Comparison of ENCODE assay signal across 8 cellular contexts in the genomic region with DNA sequence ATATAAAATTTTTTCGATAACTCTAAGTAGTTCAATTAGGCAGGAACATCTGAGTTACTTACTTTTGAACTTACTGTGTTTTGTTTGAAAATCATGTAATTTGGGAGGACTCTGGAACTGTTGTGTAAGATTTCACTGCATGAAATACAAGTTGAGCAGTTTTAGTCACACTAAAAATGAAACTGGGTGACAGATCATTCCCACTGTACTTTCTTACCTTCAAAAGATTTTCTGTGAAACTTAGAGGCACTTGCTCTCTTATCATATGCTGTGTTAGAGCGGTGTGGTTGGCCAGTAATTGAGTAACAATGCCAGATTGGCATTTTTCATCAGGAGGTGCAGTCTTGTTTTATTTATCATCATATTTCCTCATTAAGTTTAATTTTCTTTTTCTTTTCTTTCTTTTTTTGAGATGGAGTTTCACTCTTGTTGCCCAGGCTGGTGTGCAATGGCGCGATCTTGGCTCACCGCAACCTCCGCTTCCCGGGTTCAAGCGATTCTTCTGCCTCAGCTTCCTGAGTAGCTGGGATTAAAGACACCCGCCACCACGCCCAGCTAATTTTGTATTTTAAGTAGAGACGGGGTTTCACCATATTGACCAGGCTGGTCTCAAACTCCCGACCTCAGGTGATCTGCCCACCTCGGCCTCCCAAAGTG.
DNase-seq lines count a peak whose midpoint lies in the region; ATAC-seq and TF ChIP-seq lines count a peak whose summit lies in the region.
"Not testable (repeated sequence)": the region's sequence is repeated elsewhere in the genome, so short reads cannot be mapped to it uniquely, and the experiment has no call there.

No MANE protein-coding gene starts in this region.

- not testable (repeated sequence) for H3K79me2 ChIP-seq in GM23248 (ENCODE audit: insufficient read depth)

- H3K4me3 ChIP-seq in GM23248; IMR-90 (ENCODE audit: insufficient read depth, low read depth, low read length): not testable (repeated sequence)

- H2BK20ac ChIP-seq in IMR-90 (ENCODE audit: low read depth, low read length), result not testable (repeated sequence)

- not testable (repeated sequence) for H3K79me1 ChIP-seq in IMR-90 (ENCODE audit: low read depth in 1 of 2, low read length in 2 of 2)

- H2AK5ac ChIP-seq in IMR-90 (ENCODE audit: low read depth, low read length), result not testable (repeated sequence)

- not testable (repeated sequence) for BruUV-seq in IMR-90 (replicated peaks; lab: Mats Ljungman, UMichigan)

- not testable (repeated sequence) for TF ChIP-seq POLR2A in IMR-90 (IDR thresholded peaks at IDR 0.05; ENCODE audit: low read depth, low read length)

- H3K4me3 Mint-ChIP-seq in activated CD8-positive, alpha-beta T cell treated with anti-CD3 and anti-CD28 coated beads for 36 hours, result peak overlapping the region; percentile 37
- not testable (repeated sequence) for H3K4me3 Mint-ChIP-seq in brain

- H3K36me3 Mint-ChIP-seq in activated CD8-positive, alpha-beta T cell treated with anti-CD3 and anti-CD28 coated beads for 36 hours (ENCODE audit: low read depth), result not testable (repeated sequence)
- H3K36me3 Mint-ChIP-seq in brain, result peaks cover 29% of the 10 kb centered on the region

- H3K27ac ChIP-seq in GM23248; IMR-90 (ENCODE audit: insufficient read depth, low read length): not testable (repeated sequence)

- H2AFZ ChIP-seq in GM23248; IMR-90 (replicated peaks; ENCODE audit: low read length, poor library complexity): not testable (repeated sequence)

- H3K9me2 ChIP-seq in GM23248 (ENCODE audit: insufficient read depth), result not testable (repeated sequence)

- H3K27me3 ChIP-seq in GM23248 (replicated peaks; ENCODE audit: insufficient read depth); IMR-90 (ENCODE audit: control insufficient read depth, insufficient read depth, low read length): not testable (repeated sequence)

- WGBS in GM23248 (ENCODE audit: low coverage in 1 of 2, low lambda C conversion rate in 2 of 2, missing lambda C conversion rate in 2 of 2), 2 experiments, result 83 to 88% methylated on average over 12 to 13 of the region's 13 CpGs
- WGBS in IMR-90 (ENCODE audit: extremely low coverage in 2 of 2, insufficient read length in 1 of 2), 2 experiments, result no CpG with 5 or more reads among the region's 13 CpGs

- not testable (repeated sequence) for H3K4me1 ChIP-seq in GM23248 (ENCODE audit: insufficient read depth); IMR-90 (ENCODE audit: control insufficient read depth, insufficient read depth, low read length)

- not testable (repeated sequence) for H2AK9ac ChIP-seq in IMR-90 (replicated peaks; ENCODE audit: low read depth, low read length, poor library complexity)

- not testable (repeated sequence) for H3F3A ChIP-seq in GM23248 (ENCODE audit: insufficient read depth)

- not testable (repeated sequence) for H4K20me1 ChIP-seq in GM23248 (ENCODE audit: insufficient read depth); IMR-90 (ENCODE audit: insufficient read depth, low read length)

- dilution Hi-C loops in IMR-90 (cut with HindIII; ENCODE audit: low sequenced_read_pairs, unreplicated experiment), result not testable (repeated sequence)

- in situ Hi-C loops in GM13977 (cut with MboI; ENCODE audit: low pct_unique_long_range_greater_than_20kb, low sequenced_read_pairs, unreplicated experiment); GM23248 (cut with MboI); IMR-90 (cut with MboI; ENCODE audit: low sequenced_read_pairs): not testable (repeated sequence)

- not testable (repeated sequence) for H2BK5ac ChIP-seq in IMR-90 (ENCODE audit: low read depth, low read length, poor library complexity, severe bottlenecking)

- H3K36me3 ChIP-seq in GM23248 (ENCODE audit: low read depth); IMR-90 (ENCODE audit: control insufficient read depth, insufficient read depth, low read length): not testable (repeated sequence)

- not testable (repeated sequence) for H3K4ac ChIP-seq in IMR-90 (ENCODE audit: low read depth, low read length)

- POLR2A ChIA-PET in IMR-90 (lab: Charles Lee; ENCODE audit: unreplicated experiment); activated CD8-positive, alpha-beta T cell treated with anti-CD3 and anti-CD28 coated beads for 36 hours (lab: Charles Lee): not testable (repeated sequence)

- ATAC-seq in GM19328 (IDR thresholded peaks at IDR 0.05; ENCODE audit: unreplicated experiment), result peak; percentile 65
- peak; percentile 86 for ATAC-seq in HG03097 (IDR thresholded peaks at IDR 0.05; ENCODE audit: low FRiP score, unreplicated experiment)
- not testable (repeated sequence) for ATAC-seq in IMR-90 (ENCODE audit: low read depth)
- ATAC-seq in activated CD8-positive, alpha-beta T cell treated with anti-CD3 and anti-CD28 coated beads for 36 hours, result peak; percentile 96

- H3K9me3 ChIP-seq in GM23248 (ENCODE audit: low read depth); IMR-90 (ENCODE audit: control insufficient read depth, insufficient read depth, low read length): not testable (repeated sequence)

- H2BK120ac ChIP-seq in IMR-90 (ENCODE audit: low read depth, low read length), result not testable (repeated sequence)

- intact Hi-C loops in IMR-90 (cut with micrococcal nuclease); activated CD8-positive, alpha-beta T cell treated with anti-CD3 and anti-CD28 coated beads for 36 hours (cut with micrococcal nuclease): not testable (repeated sequence)

- H3K9me3 Mint-ChIP-seq in activated CD8-positive, alpha-beta T cell treated with anti-CD3 and anti-CD28 coated beads for 36 hours; brain: not testable (repeated sequence)

- not testable (repeated sequence) for TF ChIP-seq RAD21 in IMR-90 (IDR thresholded peaks at IDR 0.05; ENCODE audit: low read length)

- H3K4me1 Mint-ChIP-seq in activated CD8-positive, alpha-beta T cell treated with anti-CD3 and anti-CD28 coated beads for 36 hours (ENCODE audit: low read depth), result peaks cover 18% of the 10 kb centered on the region
- peaks cover 38% of the 10 kb centered on the region for H3K4me1 Mint-ChIP-seq in brain

- TF ChIP-seq CTCF in GM13977 (IDR thresholded peaks at IDR 0.05; ENCODE audit: extremely low read depth, insufficient read depth, missing control alignments); IMR-90 (conservative IDR thresholded peaks at IDR 0.05; ENCODE audit: low read depth, low read length); activated CD8-positive, alpha-beta T cell treated with anti-CD3 and anti-CD28 coated beads for 36 hours (IDR thresholded peaks at IDR 0.05); brain (conservative IDR thresholded peaks at IDR 0.05): not testable (repeated sequence)

- H4K91ac ChIP-seq in IMR-90 (ENCODE audit: insufficient read depth, low read depth, low read length), result not testable (repeated sequence)

- CTCF ChIA-PET in IMR-90 (lab: Yijun Ruan, JAX); activated CD8-positive, alpha-beta T cell treated with anti-CD3 and anti-CD28 coated beads for 36 hours (lab: Charles Lee): not testable (repeated sequence)

- H4K5ac ChIP-seq in IMR-90 (ENCODE audit: low read depth, low read length), result not testable (repeated sequence)

- not testable (repeated sequence) for H3K9me1 ChIP-seq in IMR-90 (ENCODE audit: insufficient read depth, low read length)

- H3K27ac Mint-ChIP-seq in activated CD8-positive, alpha-beta T cell treated with anti-CD3 and anti-CD28 coated beads for 36 hours, result peak overlapping the region; percentile 39
- peak overlapping the region; percentile 24 to 78 (median 45) for H3K27ac Mint-ChIP-seq in brain

- H2BK15ac ChIP-seq in IMR-90 (ENCODE audit: low read depth, low read length), result not testable (repeated sequence)

- H3K23ac ChIP-seq in IMR-90 (ENCODE audit: low read depth, low read length), result not testable (repeated sequence)

- 0 out of 2 replicates have a peak overlapping the region, but pooled peaks have one; percentile 76 for H3K14ac ChIP-seq in IMR-90 (replicated peaks; ENCODE audit: low read depth, low read length)

- not testable (repeated sequence) for H3K56ac ChIP-seq in IMR-90 (ENCODE audit: extremely low read depth, insufficient read depth, low read length)

- not testable (repeated sequence) for H3K27me3 Mint-ChIP-seq in activated CD8-positive, alpha-beta T cell treated with anti-CD3 and anti-CD28 coated beads for 36 hours; brain

- not testable (repeated sequence) for H4K8ac ChIP-seq in IMR-90 (ENCODE audit: low read depth in 2 of 2, low read length in 2 of 2)

- H3K9ac ChIP-seq in GM23248; IMR-90 (ENCODE audit: low read depth, low read length): not testable (repeated sequence)

- H3K18ac ChIP-seq in IMR-90 (ENCODE audit: low read depth, low read length), result not testable (repeated sequence)

- DNase-seq in GM13977 (ENCODE audit: low spot score) (peak; percentile 34), GM23248 (peak; percentile 20)
- DNase-seq in IMR-90, result not testable (repeated sequence)
- peak; percentile 57 for DNase-seq in activated CD8-positive, alpha-beta T cell treated with anti-CD3 and anti-CD28 coated beads for 36 hours
- peak; percentile 42 for DNase-seq in stimulated activated CD4-positive, alpha-beta T cell treated with anti-CD3 and anti-CD28 coated beads, Interleukin-4, amount 100 ng/mL, for 24 hours

- not testable (repeated sequence) for H3K4me2 ChIP-seq in GM23248 (ENCODE audit: unreplicated experiment); IMR-90 (ENCODE audit: low read depth, low read length)

TF ChIP-seq in IMR-90, 13 proteins besides CTCF, POLR2A, EP300 and RAD21:
- TF ChIP-seq CEBPB (IDR thresholded peaks at IDR 0.05; ENCODE audit: low read depth, low read length), result peak; percentile 12; the same call in 1 of the 2 replicates
